ENCODE assay signal across 8 cellular contexts in genomic region chr5:35777358-35778087, GRCh38.
DNase-seq lines count a peak whose midpoint lies in the region; ATAC-seq and TF ChIP-seq lines count a peak whose summit lies in the region.

No MANE protein-coding gene starts in this region.

- H3K4me1 ChIP-seq in cardiac muscle cell (ENCODE audit: low read depth) (no peaks in the 10 kb centered on the region), osteoblast (ENCODE audit: insufficient read depth, low read length) (peaks cover 27% of the 10 kb centered on the region), upper lobe of right lung (peaks cover 6% of the 10 kb centered on the region)

- TF ChIP-seq CTCF in cardiac muscle cell (IDR thresholded peaks at IDR 0.05; ENCODE audit: low read depth, low read length) (peak; percentile 67), RWPE1 (conservative IDR thresholded peaks at IDR 0.05; ENCODE audit: low read depth) (peak; percentile 59), fibroblast of the aortic adventitia (IDR thresholded peaks at IDR 0.05; ENCODE audit: insufficient read depth, low read length) (peak; percentile 67), osteoblast (IDR thresholded peaks at IDR 0.05; ENCODE audit: extremely low read depth, low read depth, low read length) (peak; percentile 70), upper lobe of right lung (IDR thresholded peaks at IDR 0.05) (peak; percentile 72)

- no peaks in the 10 kb centered on the region for H3K9me3 ChIP-seq in cardiac muscle cell (ENCODE audit: low read depth)
- H3K9me3 ChIP-seq in osteoblast (ENCODE audit: low read depth, low read length), result no peaks in the 10 kb centered on the region
- no peaks in the 10 kb centered on the region for H3K9me3 ChIP-seq in upper lobe of right lung

- no peaks in the 10 kb centered on the region for H4K20me1 ChIP-seq in osteoblast (ENCODE audit: insufficient read depth, low read length)

- H3K36me3 Mint-ChIP-seq in activated T-cell treated with anti-CD3 and anti-CD28 coated beads, Interleukin-2, amount 50 U/mL, for 72 hours (ENCODE audit: insufficient read depth in 2 of 2), result peaks cover 3 to 4% of the 10 kb centered on the region in 2 donors

- no peaks in the 10 kb centered on the region for H3K27me3 ChIP-seq in cardiac muscle cell
- no peaks in the 10 kb centered on the region for H3K27me3 ChIP-seq in osteoblast (ENCODE audit: insufficient read depth, low read length)
- H3K27me3 ChIP-seq in upper lobe of right lung, result no peaks in the 10 kb centered on the region

- peak; percentile 5 to 29 for ATAC-seq in activated T-cell treated with anti-CD3 and anti-CD28 coated beads, Interleukin-2, amount 50 U/mL, for 72 hours (replicated peaks in 1 of 2)
- peak; percentile 82 for ATAC-seq in upper lobe of right lung

- POLR2A ChIA-PET in RWPE1 (lab: Yijun Ruan, JAX; ENCODE audit: low non-redundant PET), result no interaction called here

- peaks cover 82% of the 10 kb centered on the region for H3K4me1 Mint-ChIP-seq in activated T-cell treated with anti-CD3 and anti-CD28 coated beads, Interleukin-2, amount 50 U/mL, for 72 hours (ENCODE audit: low read depth)

- H3K4me3 Mint-ChIP-seq in activated T-cell treated with anti-CD3 and anti-CD28 coated beads, Interleukin-2, amount 50 U/mL, for 72 hours, result peak overlapping the region; percentile 65 to 71

- H3K27ac Mint-ChIP-seq in activated T-cell treated with anti-CD3 and anti-CD28 coated beads, Interleukin-2, amount 50 U/mL, for 72 hours, result peak overlapping the region; percentile 78

- peaks cover 0 to 2% of the 10 kb centered on the region in 2 donors for H3K9me3 Mint-ChIP-seq in activated T-cell treated with anti-CD3 and anti-CD28 coated beads, Interleukin-2, amount 50 U/mL, for 72 hours

- DNase-seq in cardiac muscle cell (ENCODE audit: low read depth in 1 of 2, low spot score in 1 of 2) (peak; percentile 88 to 94), cardiac septum (ENCODE audit: low spot score) (no peak), M059J (ENCODE audit: low read depth) (peak; percentile 78), RWPE1 (ENCODE audit: low spot score) (peak; percentile 43), fibroblast of the aortic adventitia (ENCODE audit: low read depth) (peak; percentile 90), osteoblast (ENCODE audit: insufficient read length, low spot score, missing footprints) (peak; percentile 10), upper lobe of right lung (no peak)
- peak; percentile 76 to 78 for DNase-seq in activated T-cell treated with anti-CD3 and anti-CD28 coated beads, Interleukin-2, amount 50 U/mL, for 72 hours

- no peaks in the 10 kb centered on the region for H3K27me3 Mint-ChIP-seq in activated T-cell treated with anti-CD3 and anti-CD28 coated beads, Interleukin-2, amount 50 U/mL, for 72 hours (ENCODE audit: low read depth)

- no peak overlapping the region for H2AFZ ChIP-seq in osteoblast (ENCODE audit: low read length)

- H3K27ac ChIP-seq in cardiac muscle cell, result no peak overlapping the region
- H3K27ac ChIP-seq in RWPE1, result no peak overlapping the region
- H3K27ac ChIP-seq in osteoblast (ENCODE audit: low read depth, low read length), result no peak overlapping the region
- H3K27ac ChIP-seq in upper lobe of right lung, result no peak overlapping the region

- H3K4me3 ChIP-seq in cardiac muscle cell (no peak overlapping the region), fibroblast of the aortic adventitia (ENCODE audit: low read depth, low read length) (no peak overlapping the region), osteoblast (ENCODE audit: insufficient read depth, low read length) (no peak overlapping the region), upper lobe of right lung (no peak overlapping the region)

- H3K79me2 ChIP-seq in osteoblast (ENCODE audit: insufficient read depth, low read length), result no peaks in the 10 kb centered on the region

- no peaks in the 10 kb centered on the region for H3K36me3 ChIP-seq in cardiac muscle cell
- H3K36me3 ChIP-seq in osteoblast (ENCODE audit: insufficient read depth, low read length), result no peaks in the 10 kb centered on the region
- H3K36me3 ChIP-seq in upper lobe of right lung, result no peaks in the 10 kb centered on the region

- no peak overlapping the region for H3K4me2 ChIP-seq in osteoblast (ENCODE audit: insufficient read depth, low read length)

- intact Hi-C loops in cardiac septum (cut with DNase I) (loop anchor here (2.0 kb wide), 1 partner anchor 149 kb away; no protein-coding TSS in a partner anchor), upper lobe of right lung (cut with DNase I) (loop anchor here (10.0 kb wide), 1 partner anchor 147 kb away; no protein-coding TSS in a partner anchor)

- CTCF ChIA-PET in RWPE1 (lab: Yijun Ruan, JAX), result interaction anchor here (0.6 to 3.3 kb wide), 10 partner anchors 8 to 1252 kb away, joined by 3 to 17 read pairs (median 4); no protein-coding TSS in a partner anchor

Comparison
In these comparisons a context has a peak if more than half of its experiments do, and no peak if none do; other contexts are left out.
1. DNase-seq: peak in cardiac muscle cell (2 of 2), M059J (single experiment), RWPE1 (single experiment), activated T-cell treated with anti-CD3 and anti-CD28 coated beads, Interleukin-2, amount 50 U/mL, for 72 hours (2 of 2), fibroblast of the aortic adventitia (single experiment) and osteoblast (single experiment); none in cardiac septum (single experiment) and upper lobe of right lung (single experiment).
2. Peak in every context shown above with its lines, with median percentiles within 50 percentile points of each other: CTCF ChIP-seq.